ENCODE assay signal across 17 cellular contexts in genomic region chr7:66357062-66357461, GRCh38.
"Had no signal": no experiment of that assay in that cellular context is flagged by ENCODE, and none has a peak within 500 bp of the region (broad histone marks: within the 10 kb centered on the region; RNA-seq: fewer than 3 reads in every experiment).

No MANE protein-coding gene starts in this region.

- H3K4me3 ChIP-seq: colonic mucosa, left lung, stomach had no signal

- DNase-seq: activated CD4-positive, alpha-beta memory T cell treated with anti-CD3 and anti-CD28 coated beads, Interleukin-2, amount 10 ng/mL, durations not matched to agents 7 days and 5 days; activated CD4-positive, alpha-beta T cell treated with anti-CD3 and anti-CD28 coated beads for 48 hours; activated CD4-positive, CD25-positive, alpha-beta regulatory T cell; activated naive CD4-positive, alpha-beta T cell treated with anti-CD3 and anti-CD28 coated beads for 36 hours; activated T-cell treated with anti-CD3 and anti-CD28 coated beads, Interleukin-2, amount 50 U/mL, for 24 hours; central memory CD4-positive, alpha-beta T cell; colonic mucosa; endodermal cell; hypothalamus; left lung; midbrain; nephron progenitor cell; nucleus accumbens; stimulated activated CD4-positive, alpha-beta T cell treated with anti-CD3 and anti-CD28 coated beads, Interleukin-4, amount 100 ng/mL, for 1 hour; stomach; T-helper 1 cell; T1000 had no signal

- H3K27me3 ChIP-seq: colonic mucosa, left lung, stomach had no signal

- H3K27ac ChIP-seq: colonic mucosa, left lung, stomach had no signal

- H3K9me3 ChIP-seq: colonic mucosa, left lung, stomach had no signal

- H3K36me3 ChIP-seq: colonic mucosa had no signal

- ATAC-seq: left lung had no signal
